Comparison of ENCODE assay signal across 1 cellular context in genomic region chr2:113896791-113897190, GRCh38.
TF ChIP-seq lines count a peak whose summit lies in the region.

No MANE protein-coding gene starts in this region.

TF ChIP-seq in HEK293, 187 proteins besides CTCF, POLR2A, EP300 and RAD21 (continued from another document):
- TF ChIP-seq PRDM6 (tag by site-specific recombination; IDR thresholded peaks at IDR 0.05) (peak; percentile 59), FEZF1 (tag by site-specific recombination; IDR thresholded peaks at IDR 0.05) (peak; percentile 40; the same call in 1 of the 2 replicates), YY1 (tag by site-specific recombination; IDR thresholded peaks at IDR 0.05) (no peak), ZSCAN18 (tag by site-specific recombination; IDR thresholded peaks at IDR 0.05) (no peak), ZNF416 (tag by site-specific recombination; IDR thresholded peaks at IDR 0.05) (no peak), ZSCAN16 (tag by site-specific recombination; IDR thresholded peaks at IDR 0.05) (no peak), ZBTB11 (tag by site-specific recombination; conservative IDR thresholded peaks at IDR 0.05; ENCODE audit: low read depth) (no peak), REST (tag by site-specific recombination; IDR thresholded peaks at IDR 0.05) (no peak), ZNF2 (tag by site-specific recombination; IDR thresholded peaks at IDR 0.05) (no peak), ZNF664 (tag by site-specific recombination; IDR thresholded peaks at IDR 0.05) (no peak)
